In genomic region chrX:31591355-31591754, GRCh38 we compare ENCODE assay signal across 18 cellular contexts.
A peak's percentile ranks its signal among the peaks of the same experiment; 100 is the strongest.
DNase-seq lines count a peak whose midpoint lies in the region; ATAC-seq, FAIRE-seq and TF ChIP-seq lines count a peak whose summit lies in the region.
"Had no signal": no experiment of that assay in that cellular context is flagged by ENCODE, and none has a peak within 500 bp of the region (broad histone marks: within the 10 kb centered on the region; RNA-seq: fewer than 3 reads in every experiment).

No MANE protein-coding gene starts in this region.

- no peak overlapping the region for H3K9ac ChIP-seq in SK-N-MC (ENCODE audit: insufficient read length)

- DNase-seq in SK-N-MC (ENCODE audit: low read depth, low spot score) (no peak), esophagus squamous epithelium (lab: John Stamatoyannopoulos, UW) (no peak), left ventricle myocardium inferior (no peak)
- DNase-seq: 8988T; CD4-positive, alpha-beta T cell; DMS153; DMS79; GDM1; H9 had no signal

- H3K4me3 ChIP-seq in ACC112 (ENCODE audit: low read depth, low read length) (no peak overlapping the region), SK-N-MC (no peak overlapping the region; the same call in 1 of the 2 replicates), esophagus squamous epithelium (no peak overlapping the region), left ventricle myocardium inferior (no peak overlapping the region)

- TF ChIP-seq POLR2A in esophagus squamous epithelium (IDR thresholded peaks at IDR 0.05): no peak

- intact Hi-C loops in esophagus squamous epithelium (cut with DNase I) (no loop called here), left ventricle myocardium inferior (cut with micrococcal nuclease) (no loop called here)

- H2AFZ ChIP-seq in ACC112 (ENCODE audit: low read length, unreplicated experiment): peak overlapping the region; percentile 43

- WGBS in esophagus squamous epithelium, 2 donors: 69 to 72% methylated on average over 2 of the region's 2 CpGs

- H3K4me1 ChIP-seq in ACC112 (ENCODE audit: control insufficient read depth, insufficient read depth, low read length, unreplicated experiment) (peaks cover 12% of the 10 kb centered on the region), esophagus squamous epithelium (no peaks in the 10 kb centered on the region), left ventricle myocardium inferior (peaks cover 10% of the 10 kb centered on the region)

- H3K27ac ChIP-seq in ACC112 (ENCODE audit: low read depth, low read length) (no peak overlapping the region), SK-N-MC (peak overlapping the region; percentile 81; the same call in 1 of the 2 replicates), esophagus squamous epithelium (no peak overlapping the region), left ventricle myocardium inferior (replicated peaks) (no peak overlapping the region)
- H3K27ac ChIP-seq: C4-2B had no signal

- TF ChIP-seq CTCF in esophagus squamous epithelium (IDR thresholded peaks at IDR 0.05): no peak
- TF ChIP-seq CTCF in left ventricle myocardium inferior (IDR thresholded peaks at IDR 0.05; ENCODE audit: borderline replicate concordance): no peak

- no peaks in the 10 kb centered on the region for H3K36me3 ChIP-seq in ACC112 (ENCODE audit: insufficient read depth, low read length)
- H3K36me3 ChIP-seq in SK-N-MC (ENCODE audit: insufficient read depth, low read length): no peaks in the 10 kb centered on the region
- no peaks in the 10 kb centered on the region for H3K36me3 ChIP-seq in esophagus squamous epithelium
- H3K36me3 ChIP-seq in left ventricle myocardium inferior: no peaks in the 10 kb centered on the region

- no peaks in the 10 kb centered on the region for H3K79me2 ChIP-seq in ACC112 (ENCODE audit: control insufficient read depth, insufficient read depth, low read length, unreplicated experiment)

- FAIRE-seq in colon (lab: Jason Lieb, UNC): peak; percentile 72
- FAIRE-seq: GM12892, GM18507, H1, HepG2 had no signal

- no peaks in the 10 kb centered on the region for H3K9me3 ChIP-seq in SK-N-MC (ENCODE audit: low read depth, low read length)
- no peaks in the 10 kb centered on the region for H3K9me3 ChIP-seq in esophagus squamous epithelium
- H3K9me3 ChIP-seq in left ventricle myocardium inferior (replicated peaks): no peaks in the 10 kb centered on the region

- ATAC-seq in GM21529 (IDR thresholded peaks at IDR 0.05; ENCODE audit: unreplicated experiment) (no peak), GM21423 (IDR thresholded peaks at IDR 0.05; ENCODE audit: unreplicated experiment) (no peak)
- ATAC-seq: HepG2 had no signal

- H3K27me3 ChIP-seq in ACC112 (ENCODE audit: insufficient read depth, low read length) (no peaks in the 10 kb centered on the region), esophagus squamous epithelium (no peaks in the 10 kb centered on the region), left ventricle myocardium inferior (ENCODE audit: low read depth) (no peaks in the 10 kb centered on the region)
